ENCODE assay signal across 9 cellular contexts in the genomic region with DNA sequence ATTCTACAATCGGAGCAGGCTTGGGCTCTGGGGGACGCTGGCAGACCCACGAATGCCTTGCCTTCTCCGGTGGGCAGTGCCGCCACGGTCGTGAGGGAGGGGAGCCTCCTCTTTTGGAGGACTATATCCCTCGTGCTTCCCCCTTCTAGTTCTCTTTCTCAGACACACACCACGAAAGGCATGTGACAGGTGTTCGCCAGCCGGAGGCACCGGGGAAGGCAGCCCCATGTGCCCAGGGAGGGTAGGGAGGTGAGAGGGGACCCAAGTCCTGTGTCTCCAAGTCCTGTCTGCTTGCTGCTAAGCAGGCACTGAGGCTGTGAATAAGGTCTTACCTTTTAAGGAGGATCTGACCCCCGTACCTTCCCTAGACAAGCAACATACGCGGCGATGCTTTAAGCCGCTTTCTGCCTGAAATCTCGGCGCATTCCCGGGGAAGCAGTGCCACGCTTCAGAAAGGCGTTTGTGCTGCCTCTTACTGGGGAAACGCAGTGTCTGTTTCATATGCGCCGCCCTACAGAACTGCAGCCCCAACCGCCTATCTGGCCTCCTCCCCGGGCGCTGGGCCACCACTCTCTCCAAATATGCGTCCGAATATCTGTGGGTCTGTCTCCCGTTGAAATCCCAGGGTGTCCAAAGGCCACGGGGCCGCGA. TPM values are rescaled to one million over a fixed set of nuclear protein-coding genes. Genes with fewer than 3 reads are reported as not detected.
DNase-seq lines count a peak whose midpoint lies in the region; ATAC-seq and TF ChIP-seq lines count a peak whose summit lies in the region.
"Had no signal": no experiment of that assay in that cellular context is flagged by ENCODE, and none has a peak within 500 bp of the region (broad histone marks: within the 10 kb centered on the region; RNA-seq: fewer than 3 reads in every experiment).

No MANE protein-coding gene starts in this region.

- no peaks in the 10 kb centered on the region for H3K36me3 ChIP-seq in right lobe of liver

- TF ChIP-seq CTCF in right lobe of liver (IDR thresholded peaks at IDR 0.05), result peak in 2 of 4 donors; percentile 10

- H3K4me3 ChIP-seq in right lobe of liver, result peak overlapping the region; percentile 25 to 39 (median 31)

- no peak overlapping the region for H3K27ac ChIP-seq in right lobe of liver

- H3K9me3 ChIP-seq in right lobe of liver, result no peaks in the 10 kb centered on the region

- H3K27me3 ChIP-seq in right lobe of liver, result no peaks in the 10 kb centered on the region

- no peak for TF ChIP-seq POLR2A in right lobe of liver (IDR thresholded peaks at IDR 0.05)

- ATAC-seq in right lobe of liver (peak; percentile 58 to 79 (median 70)), GM21526 (IDR thresholded peaks at IDR 0.05; ENCODE audit: low FRiP score, unreplicated experiment) (no peak)

- intact Hi-C loops in right lobe of liver (cut with DNase I), result loop anchor here (5.0 kb wide), 2 partner anchors 183 to 258 kb away; no protein-coding TSS in a partner anchor

- WGBS in right lobe of liver (ENCODE audit: insufficient coverage, low coverage, low lambda C conversion rate, missing lambda C conversion rate), result 0% methylated on average over 18 of the region's 34 CpGs

- peak; percentile 13 for DNase-seq in NCI-H2196 (lab: John Stamatoyannopoulos, UW; ENCODE audit: unreplicated experiment)
- DNase-seq in NCI-H2196 treated with DMSO at 0.1 percent for 48 hours (lab: John Stamatoyannopoulos, UW; ENCODE audit: unreplicated experiment), result no peak
- peak; percentile 37 for DNase-seq in OCI-M2 (lab: John Stamatoyannopoulos, UW; ENCODE audit: unreplicated experiment)
- peak; percentile 75 for DNase-seq in dermis blood vessel endothelial cell
- peak in 2 of 3 donors; percentile 30 to 54 for DNase-seq in right lobe of liver
- peak; percentile 59 for DNase-seq in stromal cell of bone marrow (ENCODE audit: low read depth)
- no peak for DNase-seq in NCI-H1048 (lab: John Stamatoyannopoulos, UW)
- DNase-seq: CD4-positive, CD25-positive, alpha-beta regulatory T cell had no signal

- H3K4me1 ChIP-seq in right lobe of liver, result peaks cover 0 to 15% (median 3%) of the 10 kb centered on the region in 4 donors

RNA-seq across cellular contexts. Expression of gene PLXNA4, which starts 0.8 kb away (rescaled TPM):
- total RNA-seq in dermis blood vessel endothelial cell, result 1.5 and 14.9 TPM in 2 replicates
- total RNA-seq in right lobe of liver, result under 1 TPM; 0.17 to 0.90 (median 0.30) TPM

Comparison
In these comparisons a context has a peak if more than half of its experiments do, and no peak if none do; other contexts are left out.
1. DNase-seq: peak in NCI-H2196 (single experiment), OCI-M2 (single experiment), dermis blood vessel endothelial cell (single experiment), right lobe of liver (2 of 3) and stromal cell of bone marrow (single experiment); none in NCI-H2196 treated with DMSO at 0.1 percent for 48 hours (single experiment) and NCI-H1048 (single experiment).